In the genomic region with DNA sequence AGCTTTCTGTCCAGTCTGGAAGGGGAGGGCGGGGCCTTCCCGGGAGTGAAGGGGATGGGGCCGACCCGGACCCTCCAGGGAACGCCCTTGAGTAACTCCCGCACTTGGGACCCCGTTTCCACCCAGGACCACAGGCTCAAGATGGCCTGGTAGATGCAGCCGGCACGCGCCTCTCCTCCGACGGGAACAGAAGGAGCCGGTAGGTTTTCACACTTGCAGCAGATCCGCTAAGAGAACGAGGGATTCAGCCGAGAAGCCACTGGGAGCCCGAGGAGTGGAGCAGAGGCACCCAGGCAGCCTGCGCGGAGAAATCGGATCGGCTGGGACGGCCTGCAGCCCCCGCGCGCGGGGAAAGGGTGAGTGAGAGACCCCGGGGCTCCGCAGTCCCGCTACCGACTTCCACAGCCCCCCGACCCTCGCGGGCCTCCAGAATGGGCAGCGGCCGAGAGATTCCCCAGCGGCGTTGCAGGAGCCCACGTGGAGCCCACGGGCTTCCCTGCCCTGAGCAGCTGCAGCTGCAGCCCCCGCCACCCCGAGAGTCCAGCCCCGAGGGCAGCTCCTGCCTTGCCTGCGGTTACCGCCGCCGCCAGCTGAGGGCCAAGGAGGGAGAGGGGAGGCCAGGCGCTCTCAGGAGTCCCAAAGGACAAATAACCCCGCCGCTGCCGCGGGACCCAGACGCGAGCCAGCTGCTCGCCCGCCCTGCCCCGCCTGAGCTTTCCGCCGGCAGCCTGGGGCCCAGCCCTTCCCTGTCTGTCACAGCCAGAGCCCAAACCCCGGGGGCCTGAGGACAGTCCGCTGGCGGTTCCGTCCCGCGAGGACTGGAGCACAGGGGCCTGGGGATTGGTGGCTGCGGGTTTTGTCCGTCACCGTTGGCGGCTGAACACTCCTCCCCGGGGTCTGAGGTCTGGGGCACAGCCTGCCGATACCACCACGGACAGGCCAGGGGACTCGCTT, we compare ENCODE assay signal across 11 cellular contexts. TPM values are rescaled to one million over a fixed set of nuclear protein-coding genes. Genes with fewer than 3 reads are reported as not detected.
DNase-seq lines count a peak whose midpoint lies in the region; ATAC-seq and TF ChIP-seq lines count a peak whose summit lies in the region.
"Had no signal": no experiment of that assay in that cellular context is flagged by ENCODE, and none has a peak within 500 bp of the region (broad histone marks: within the 10 kb centered on the region; RNA-seq: fewer than 3 reads in every experiment).

No MANE protein-coding gene starts in this region.

- H3K4me3 Mint-ChIP-seq in stimulated activated naive CD8-positive, alpha-beta T cell treated with anti-CD3 and anti-CD28 coated beads, Interleukin-15, amount 100 ng/mL, for 72 hours = peak overlapping the region; percentile 20 to 42

- WGBS in right lobe of liver (ENCODE audit: insufficient coverage, low coverage, low lambda C conversion rate, missing lambda C conversion rate) = 14% methylated on average over 6 of the region's 72 CpGs

- TF ChIP-seq CTCF in right lobe of liver (IDR thresholded peaks at IDR 0.05) (no peak), uterus (IDR thresholded peaks at IDR 0.05) (no peak)

- H3K27ac Mint-ChIP-seq in stimulated activated naive CD8-positive, alpha-beta T cell treated with anti-CD3 and anti-CD28 coated beads, Interleukin-15, amount 100 ng/mL, for 72 hours = no peak overlapping the region

- H3K27me3 Mint-ChIP-seq in stimulated activated naive CD8-positive, alpha-beta T cell treated with anti-CD3 and anti-CD28 coated beads, Interleukin-15, amount 100 ng/mL, for 72 hours = peaks cover 91% of the 10 kb centered on the region

- H3K4me3 ChIP-seq in adipocyte (ENCODE audit: low read length) (no peak overlapping the region), right lobe of liver (no peak overlapping the region), uterus (no peak overlapping the region)
- H3K4me3 ChIP-seq: dorsolateral prefrontal cortex had no signal

- peaks cover 32% of the 10 kb centered on the region for H3K9me3 ChIP-seq in adipocyte (ENCODE audit: control insufficient read depth, low read length)
- no peaks in the 10 kb centered on the region for H3K9me3 ChIP-seq in right lobe of liver
- peaks cover 0 to 36% of the 10 kb centered on the region in 2 donors for H3K9me3 ChIP-seq in uterus

- H3K4me1 Mint-ChIP-seq in stimulated activated naive CD8-positive, alpha-beta T cell treated with anti-CD3 and anti-CD28 coated beads, Interleukin-15, amount 100 ng/mL, for 72 hours = peaks cover 19% of the 10 kb centered on the region

- peaks cover 8 to 19% of the 10 kb centered on the region in 2 donors for H3K9me3 Mint-ChIP-seq in stimulated activated naive CD8-positive, alpha-beta T cell treated with anti-CD3 and anti-CD28 coated beads, Interleukin-15, amount 100 ng/mL, for 72 hours

- H3K4me1 ChIP-seq in adipocyte (ENCODE audit: control insufficient read depth, insufficient read depth, low read length) (peaks cover 4% of the 10 kb centered on the region), right lobe of liver (no peaks in the 10 kb centered on the region), uterus (no peaks in the 10 kb centered on the region)

- ATAC-seq in stimulated activated naive CD8-positive, alpha-beta T cell treated with anti-CD3 and anti-CD28 coated beads, Interleukin-15, amount 100 ng/mL, for 72 hours = no peak
- ATAC-seq in stimulated activated naive CD8-positive, alpha-beta T cell treated with anti-CD3 and anti-CD28 coated beads, Interleukin-15, Interleukin-2, amounts not matched to agents 100 U/mL and 50 U/mL, for 24 hours = no peak
- ATAC-seq in right lobe of liver = peak in 3 of 4 donors; percentile 34 to 63 (median 54)
- ATAC-seq in GM21723 (IDR thresholded peaks at IDR 0.05; ENCODE audit: unreplicated experiment) = no peak

- no peaks in the 10 kb centered on the region for H3K36me3 ChIP-seq in adipocyte (ENCODE audit: control insufficient read depth, insufficient read depth, low read length, severe bottlenecking)
- no peaks in the 10 kb centered on the region for H3K36me3 ChIP-seq in right lobe of liver
- no peaks in the 10 kb centered on the region for H3K36me3 ChIP-seq in uterus

- peaks cover 59% of the 10 kb centered on the region for H3K27me3 ChIP-seq in adipocyte (replicated peaks; ENCODE audit: control insufficient read depth, insufficient read depth, low read length)
- H3K27me3 ChIP-seq in right lobe of liver = peaks cover 0 to 23% of the 10 kb centered on the region in 2 donors
- peaks cover 18 to 68% of the 10 kb centered on the region in 2 donors for H3K27me3 ChIP-seq in uterus

- H3K27ac ChIP-seq in right lobe of liver (no peak overlapping the region), uterus (no peak overlapping the region)
- H3K27ac ChIP-seq: dorsolateral prefrontal cortex had no signal

- DNase-seq in stimulated activated naive CD8-positive, alpha-beta T cell treated with anti-CD3 and anti-CD28 coated beads, Interleukin-15, amount 100 ng/mL, for 72 hours = no peak
- DNase-seq in stimulated activated naive CD8-positive, alpha-beta T cell treated with anti-CD3 and anti-CD28 coated beads, Interleukin-15, Interleukin-2, amounts not matched to agents 100 U/mL and 50 U/mL, for 24 hours = no peak
- DNase-seq in adipocyte (ENCODE audit: low read depth) (peak; percentile 3), right lobe of liver (no peak), kidney glomerular epithelial cell (lab: John Stamatoyannopoulos, UW) (no peak), NCI-H2029 (lab: John Stamatoyannopoulos, UW) (no peak), uterus (no peak)
- DNase-seq: dorsolateral prefrontal cortex, NCI-H510A, T1000 had no signal

- intact Hi-C loops in right lobe of liver (cut with DNase I) = no loop called here
- intact Hi-C loops in uterus (cut with DNase I; ENCODE audit: low total_unique reads) = no loop called here

- H3K9ac ChIP-seq in adipocyte (ENCODE audit: low read length) = no peak overlapping the region

- TF ChIP-seq POLR2A in right lobe of liver (IDR thresholded peaks at IDR 0.05) = no peak
- TF ChIP-seq POLR2A in uterus (IDR thresholded peaks at IDR 0.05) = no peak

RNA-seq across cellular contexts. Expression of a gene that starts 21.8 kb away (rescaled TPM):
- 1 to 10 TPM; 5.4 to 8.1 (median 6.2) TPM for total RNA-seq in right lobe of liver
- 10 to 100 TPM in 3 of 4 donors, 1 to 10 TPM in 1; 7.1 to 43.5 (median 27.6) TPM for total RNA-seq in uterus

RNA-seq across cellular contexts. Expression of a gene that starts 54.9 kb away (rescaled TPM):
- 100 to 1,000 TPM; 105 to 228 (median 134) TPM for total RNA-seq in right lobe of liver
- total RNA-seq in uterus = 100 to 1,000 TPM; 129 to 251 (median 233) TPM

Comparison
In these comparisons a context has a peak if more than half of its experiments do, and no peak if none do; other contexts are left out.
1. ATAC-seq: peak in right lobe of liver (3 of 4); none in stimulated activated naive CD8-positive, alpha-beta T cell treated with anti-CD3 and anti-CD28 coated beads, Interleukin-15, amount 100 ng/mL, for 72 hours (single experiment), stimulated activated naive CD8-positive, alpha-beta T cell treated with anti-CD3 and anti-CD28 coated beads, Interleukin-15, Interleukin-2, amounts not matched to agents 100 U/mL and 50 U/mL, for 24 hours (single experiment) and GM21723 (single experiment).